Comparison of ENCODE assay signal across 8 cellular contexts in the genomic region with DNA sequence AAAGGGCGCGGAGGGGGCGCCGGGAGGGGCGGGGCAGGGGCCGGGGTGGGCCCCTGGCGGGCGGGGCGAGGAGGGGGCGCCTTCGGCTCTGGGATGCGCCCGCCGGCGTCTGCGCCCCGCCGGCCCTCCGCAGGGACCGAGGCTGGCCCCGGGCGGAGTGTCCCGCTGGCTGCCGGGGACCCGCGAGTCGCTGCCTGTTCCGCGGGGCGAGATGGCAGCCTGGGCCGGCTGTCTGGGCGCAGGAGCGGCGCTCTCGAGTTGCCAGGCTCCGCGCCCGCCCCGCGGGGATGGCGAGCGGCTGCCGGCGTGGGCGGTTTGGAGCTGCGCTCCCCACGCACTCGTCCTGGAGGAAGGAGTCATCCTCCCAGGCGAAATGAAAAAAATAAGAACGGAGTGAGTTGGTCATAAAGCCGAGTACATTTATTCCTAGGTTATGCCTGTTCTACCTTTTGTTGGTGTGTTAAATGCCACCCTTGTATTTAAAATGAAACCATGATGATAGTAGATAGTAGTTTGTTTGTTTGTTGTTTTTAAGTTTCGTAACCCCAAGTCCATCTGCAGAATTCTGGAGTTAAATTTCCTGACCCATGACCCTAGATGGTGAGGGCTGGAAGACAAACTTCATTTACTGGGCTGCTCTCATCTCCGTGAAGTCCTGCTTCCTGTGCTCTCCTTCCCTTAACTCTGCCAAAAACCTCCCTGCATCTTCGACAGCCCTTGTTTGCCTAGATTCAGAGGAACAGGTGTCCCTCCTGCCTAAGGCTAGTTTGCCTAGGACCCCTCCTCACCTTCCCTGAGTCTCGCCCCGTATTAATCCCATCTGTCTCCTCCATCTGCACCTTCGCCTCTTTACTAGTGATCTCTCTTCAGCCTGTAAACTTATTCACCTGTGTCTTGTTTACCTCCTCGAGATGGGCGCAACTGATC. TPM values are rescaled to one million over a fixed set of nuclear protein-coding genes. Genes with fewer than 3 reads are reported as not detected.
DNase-seq lines count a peak whose midpoint lies in the region; ATAC-seq and TF ChIP-seq lines count a peak whose summit lies in the region.
"Had no signal": no experiment of that assay in that cellular context is flagged by ENCODE, and none has a peak within 500 bp of the region (broad histone marks: within the 10 kb centered on the region; RNA-seq: fewer than 3 reads in every experiment).

No MANE protein-coding gene starts in this region.

- intact Hi-C loops in dorsolateral prefrontal cortex (cut with DNase I) (no loop called here), lower lobe of right lung (cut with DNase I) (no loop called here)

- ATAC-seq in lower lobe of right lung: peak; percentile 21 to 48
- ATAC-seq in stimulated activated memory B cell treated with anti-CD40 and anti-IgM and Interleukin-4, amounts not matched to agents 10 μg/mL and 1 μg/mL and 100 μg/mL, for 72 hours: peak; percentile 37
- ATAC-seq in HG03442 (IDR thresholded peaks at IDR 0.05; ENCODE audit: unreplicated experiment): no peak
- no peak for ATAC-seq in GM18511 (IDR thresholded peaks at IDR 0.05; ENCODE audit: unreplicated experiment)

- TF ChIP-seq CTCF in dorsolateral prefrontal cortex (IDR thresholded peaks at IDR 0.05 in 54 of 56, conservative IDR thresholded peaks at IDR 0.05 in 2 of 56; ENCODE audit: low read depth in 1 of 56, partially characterized antibody in 56 of 56): peak in 2 of 56 donors; percentile 9 to 10
- no peak for TF ChIP-seq CTCF in lower lobe of right lung (IDR thresholded peaks at IDR 0.05)

- peak overlapping the region in 57 of 59 donors; percentile 55 to 97 (median 90) for H3K27ac ChIP-seq in dorsolateral prefrontal cortex
- no peak overlapping the region for H3K27ac ChIP-seq in lower lobe of right lung

- H3K36me3 ChIP-seq in HAP-1 (replicated peaks): no peaks in the 10 kb centered on the region
- no peaks in the 10 kb centered on the region for H3K36me3 ChIP-seq in lower lobe of right lung

- no peaks in the 10 kb centered on the region; the same call in 1 of the 2 replicates for H3K4me1 ChIP-seq in HAP-1
- peaks cover 14% of the 10 kb centered on the region for H3K4me1 ChIP-seq in lower lobe of right lung

- no peaks in the 10 kb centered on the region for H3K9me3 Mint-ChIP-seq in stimulated activated memory B cell treated with anti-CD40 and anti-IgM and Interleukin-4, amounts not matched to agents 10 μg/mL and 1 μg/mL and 100 μg/mL, for 72 hours

- H3K27ac Mint-ChIP-seq in stimulated activated memory B cell treated with anti-CD40 and anti-IgM and Interleukin-4, amounts not matched to agents 10 μg/mL and 1 μg/mL and 100 μg/mL, for 72 hours: no peak overlapping the region

- no peaks in the 10 kb centered on the region for H3K9me3 ChIP-seq in HAP-1
- H3K9me3 ChIP-seq in lower lobe of right lung: no peaks in the 10 kb centered on the region

- H3K4me1 Mint-ChIP-seq in stimulated activated memory B cell treated with anti-CD40 and anti-IgM and Interleukin-4, amounts not matched to agents 10 μg/mL and 1 μg/mL and 100 μg/mL, for 72 hours: peaks cover 14% of the 10 kb centered on the region

- in situ Hi-C loops in HAP-1 (cut with MboI; ENCODE audit: low sequenced_read_pairs): no loop called here

- H3K36me3 Mint-ChIP-seq in stimulated activated memory B cell treated with anti-CD40 and anti-IgM and Interleukin-4, amounts not matched to agents 10 μg/mL and 1 μg/mL and 100 μg/mL, for 72 hours: no peaks in the 10 kb centered on the region

- peaks cover 35% of the 10 kb centered on the region for H3K27me3 Mint-ChIP-seq in stimulated activated memory B cell treated with anti-CD40 and anti-IgM and Interleukin-4, amounts not matched to agents 10 μg/mL and 1 μg/mL and 100 μg/mL, for 72 hours

- H3K4me3 Mint-ChIP-seq in stimulated activated memory B cell treated with anti-CD40 and anti-IgM and Interleukin-4, amounts not matched to agents 10 μg/mL and 1 μg/mL and 100 μg/mL, for 72 hours: peak overlapping the region; percentile 67

- 0 out of 2 replicates have a peak, but pooled peaks cover 2% of the 10 kb centered on the region for H3K27me3 ChIP-seq in HAP-1 (ENCODE audit: low read depth)
- H3K27me3 ChIP-seq in dorsolateral prefrontal cortex: no peaks in the 10 kb centered on the region
- H3K27me3 ChIP-seq in lower lobe of right lung (ENCODE audit: low read depth): peaks cover 42% of the 10 kb centered on the region

- H3K4me3 ChIP-seq in HAP-1 (peak overlapping the region; percentile 51), dorsolateral prefrontal cortex (peak overlapping the region; percentile 51 to 88 (median 78)), lower lobe of right lung (peak overlapping the region; percentile 60)

- peak in 1 of 2 experiments; percentile 33 for DNase-seq in HAP-1 (ENCODE audit: low spot score in 2 of 2)
- DNase-seq in activated CD4-positive, alpha-beta T cell treated with anti-CD3 and anti-CD28 coated beads for 4 hours: peak; percentile 55 to 57
- DNase-seq in dorsolateral prefrontal cortex: peak in 7 of 10 donors; percentile 25 to 81 (median 50)
- DNase-seq in lower lobe of right lung: no peak

RNA-seq across cellular contexts. Expression of gene EIF3F, which starts 32.8 kb away (rescaled TPM):
- total RNA-seq in dorsolateral prefrontal cortex: 100 to 1,000 TPM in 97 of 120 experiments, 10 to 100 TPM in 23; 85.3 to 147 (median 108) TPM
- 201 TPM for total RNA-seq in lower lobe of right lung

RNA-seq across cellular contexts. Expression of gene NLRP10, which starts 54.7 kb away (rescaled TPM):
- total RNA-seq in dorsolateral prefrontal cortex: under 1 TPM in 2 of 120 experiments, not detected in 118; 0.20 to 0.24 TPM
- not detected for total RNA-seq in lower lobe of right lung
- total RNA-seq: SK-MEL-5 had no signal

Comparison
In these comparisons a context has a peak if more than half of its experiments do, and no peak if none do; other contexts are left out.
1. ATAC-seq: peak in lower lobe of right lung (2 of 2) and stimulated activated memory B cell treated with anti-CD40 and anti-IgM and Interleukin-4, amounts not matched to agents 10 μg/mL and 1 μg/mL and 100 μg/mL, for 72 hours (single experiment); none in HG03442 (single experiment) and GM18511 (single experiment).
2. Peak in every context shown above with its lines, with median percentiles within 50 percentile points of each other: H3K4me3 ChIP-seq.